16 cellular contexts compared by ENCODE assay signal in genomic region chr1:162861101-162861500, GRCh38. TPM values are rescaled to one million over a fixed set of nuclear protein-coding genes. Genes with fewer than 3 reads are reported as not detected.
DNase-seq lines count a peak whose midpoint lies in the region; ATAC-seq and TF ChIP-seq lines count a peak whose summit lies in the region.
"Had no signal": no experiment of that assay in that cellular context is flagged by ENCODE, and none has a peak within 500 bp of the region (broad histone marks: within the 10 kb centered on the region; RNA-seq: fewer than 3 reads in every experiment).

A gene with protein sequence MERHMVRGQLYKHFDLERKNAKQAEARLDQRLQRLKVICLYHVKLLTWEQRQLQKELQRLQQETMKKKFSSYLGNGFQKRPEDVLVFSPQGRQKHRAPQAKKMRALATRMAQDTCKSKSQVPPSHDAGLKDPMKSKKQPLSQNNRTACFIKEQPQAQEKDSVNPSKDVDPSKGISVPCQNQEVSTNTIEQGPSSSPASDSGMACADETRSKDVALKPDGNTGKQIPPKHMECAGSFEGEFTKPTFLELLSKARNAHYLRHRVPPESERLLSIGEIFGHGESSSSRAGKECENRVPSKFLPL (minus strand): TSS chr1:162861175. CDS start chr1:162859646, 1,529 bp downstream.

- H3K4me1 ChIP-seq in mesodermal cell (ENCODE audit: control insufficient read depth, insufficient read depth, low read length, poor library complexity, severe bottlenecking): no peaks in the 10 kb centered on the region
- H3K4me1 ChIP-seq in thyroid gland: peaks cover 6 to 17% of the 10 kb centered on the region in 2 donors

- H3K27ac ChIP-seq in mesodermal cell (ENCODE audit: low read depth, low read length, severe bottlenecking) (peak within 1 kb of the TSS; percentile 32), thyroid gland (peak within 1 kb of the TSS in 2 of 3 donors; percentile 31 to 42)
- H3K27ac ChIP-seq: C4-2B, HL-60 had no signal

- H3K27me3 Mint-ChIP-seq in WTC11 (ENCODE audit: low read depth): no peaks in the 10 kb centered on the region

- CTCF ChIA-PET in WTC11 (lab: Charles Lee): interaction anchor here (0.8 to 2.6 kb wide), 7 partner anchors 12 to 341 kb away, joined by 3 to 12 read pairs (median 5); partner anchors contain the start of genes RGS4 and RGS5

- H3K9me3 ChIP-seq in mesodermal cell (ENCODE audit: control insufficient read depth, low read length): no peaks in the 10 kb centered on the region
- H3K9me3 ChIP-seq in thyroid gland: no peaks in the 10 kb centered on the region
- H3K9me3 ChIP-seq: mucosa of descending colon had no signal

- 73 to 83% methylated on average over 1 to 2 of the region's 4 CpGs for WGBS in mesodermal cell (ENCODE audit: insufficient coverage in 2 of 2), 2 experiments
- WGBS in thyroid gland, 2 donors: 20 to 25% methylated on average over 4 of the region's 4 CpGs

- no peaks in the 10 kb centered on the region for H3K27me3 ChIP-seq in thyroid gland

- peak; percentile 83 for ATAC-seq in WTC11
- ATAC-seq in GM18873 (IDR thresholded peaks at IDR 0.05; ENCODE audit: low FRiP score, unreplicated experiment): no peak
- ATAC-seq in HG02981 (IDR thresholded peaks at IDR 0.05; ENCODE audit: unreplicated experiment): no peak
- ATAC-seq: mucosa of descending colon; stimulated activated memory B cell treated with anti-CD40 and anti-IgM and Interleukin-4, amounts not matched to agents 10 μg/mL and 1 μg/mL and 100 μg/mL, for 72 hours had no signal

- DNase-seq in WTC11 (ENCODE audit: low spot score) (no peak), fibroblast of pulmonary artery (ENCODE audit: low read depth) (peak; percentile 26), thyroid gland (peak; percentile 47 to 51), posterior vena cava (ENCODE audit: low spot score) (no peak), SW 1271 (lab: John Stamatoyannopoulos, UW) (no peak)
- DNase-seq: activated naive CD4-positive, alpha-beta T cell treated with anti-CD3 and anti-CD28 coated beads for 36 hours; mucosa of descending colon; NCI-H2107; stimulated activated CD4-positive, alpha-beta T cell treated with anti-CD3 and anti-CD28 coated beads, Interleukin-4, amount 100 ng/mL, for 24 hours had no signal

- no peak for TF ChIP-seq POLR2A in thyroid gland (IDR thresholded peaks at IDR 0.05)

- H3K27ac Mint-ChIP-seq in WTC11: no peak within 1 kb of the TSS
- H3K27ac Mint-ChIP-seq: activated naive CD4-positive, alpha-beta T cell treated with anti-CD3 and anti-CD28 coated beads for 36 hours; stimulated activated memory B cell treated with anti-CD40 and anti-IgM and Interleukin-4, amounts not matched to agents 10 μg/mL and 1 μg/mL and 100 μg/mL, for 72 hours had no signal

- H3K4me3 ChIP-seq in fibroblast of pulmonary artery (replicated peaks; ENCODE audit: low read depth, low read length) (no peak within 1 kb of the TSS), mesodermal cell (ENCODE audit: extremely low read depth, insufficient read depth, low read length, poor library complexity, severe bottlenecking) (no peak within 1 kb of the TSS), thyroid gland (replicated peaks in 1 of 3) (no peak within 1 kb of the TSS)
- H3K4me3 ChIP-seq: mucosa of descending colon had no signal

- H3K4me3 Mint-ChIP-seq in WTC11: no peak within 1 kb of the TSS
- H3K4me3 Mint-ChIP-seq: activated naive CD4-positive, alpha-beta T cell treated with anti-CD3 and anti-CD28 coated beads for 36 hours; stimulated activated memory B cell treated with anti-CD40 and anti-IgM and Interleukin-4, amounts not matched to agents 10 μg/mL and 1 μg/mL and 100 μg/mL, for 72 hours had no signal

- intact Hi-C loops in thyroid gland (cut with DNase I) (no loop called here), posterior vena cava (cut with DNase I) (no loop called here)

- TF ChIP-seq CTCF in WTC11 (IDR thresholded peaks at IDR 0.05): no peak
- TF ChIP-seq CTCF in fibroblast of pulmonary artery (IDR thresholded peaks at IDR 0.05; ENCODE audit: low read length, missing control alignments): no peak
- TF ChIP-seq CTCF in thyroid gland (IDR thresholded peaks at IDR 0.05): no peak

- peaks cover 3% of the 10 kb centered on the region; the same call in 1 of the 2 replicates for H3K9me3 Mint-ChIP-seq in WTC11
- H3K9me3 Mint-ChIP-seq: stimulated activated memory B cell treated with anti-CD40 and anti-IgM and Interleukin-4, amounts not matched to agents 10 μg/mL and 1 μg/mL and 100 μg/mL, for 72 hours had no signal

- H3K36me3 ChIP-seq in mesodermal cell (ENCODE audit: control insufficient read depth, insufficient read depth, low read length) (no peaks in the 10 kb centered on the region), thyroid gland (no peaks in the 10 kb centered on the region)

- H3K36me3 Mint-ChIP-seq in WTC11: no peaks in the 10 kb centered on the region
- H3K36me3 Mint-ChIP-seq: stimulated activated memory B cell treated with anti-CD40 and anti-IgM and Interleukin-4, amounts not matched to agents 10 μg/mL and 1 μg/mL and 100 μg/mL, for 72 hours had no signal

- H3K4me1 Mint-ChIP-seq in WTC11: no peaks in the 10 kb centered on the region; the same call in 1 of the 2 replicates
- H3K4me1 Mint-ChIP-seq: stimulated activated memory B cell treated with anti-CD40 and anti-IgM and Interleukin-4, amounts not matched to agents 10 μg/mL and 1 μg/mL and 100 μg/mL, for 72 hours had no signal

- POLR2A ChIA-PET in WTC11 (lab: Charles Lee): no interaction called here

TF ChIP-seq in WTC11, 78 proteins besides CTCF, POLR2A, EP300 and RAD21:
- TF ChIP-seq ZNF416 (CRISPR knock-in tag; IDR thresholded peaks at IDR 0.05): no peak
- TF ChIP-seq TEAD4 (CRISPR knock-in tag; IDR thresholded peaks at IDR 0.05): no peak
- no peak for TF ChIP-seq HMGXB4 (CRISPR knock-in tag; IDR thresholded peaks at IDR 0.05)
- TF ChIP-seq JUN (CRISPR knock-in tag; IDR thresholded peaks at IDR 0.05): no peak
- TF ChIP-seq AR (CRISPR knock-in tag; IDR thresholded peaks at IDR 0.05): no peak
- TF ChIP-seq, protein P1, sequence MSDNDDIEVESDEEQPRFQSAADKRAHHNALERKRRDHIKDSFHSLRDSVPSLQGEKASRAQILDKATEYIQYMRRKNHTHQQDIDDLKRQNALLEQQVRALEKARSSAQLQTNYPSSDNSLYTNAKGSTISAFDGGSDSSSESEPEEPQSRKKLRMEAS (CRISPR knock-in tag; IDR thresholded peaks at IDR 0.05): no peak
- TF ChIP-seq HMGA2 (CRISPR knock-in tag; IDR thresholded peaks at IDR 0.05): no peak
- TF ChIP-seq GABPB1 (CRISPR knock-in tag; IDR thresholded peaks at IDR 0.05): no peak
- no peak for TF ChIP-seq MYBL2 (CRISPR knock-in tag; IDR thresholded peaks at IDR 0.05)
- TF ChIP-seq ESRRA (CRISPR knock-in tag; IDR thresholded peaks at IDR 0.05; ENCODE audit: borderline replicate concordance): no peak
- no peak for TF ChIP-seq ELF4 (CRISPR knock-in tag; IDR thresholded peaks at IDR 0.05; ENCODE audit: low read depth)
- TF ChIP-seq ZNF121 (CRISPR knock-in tag; IDR thresholded peaks at IDR 0.05): no peak
- no peak for TF ChIP-seq ZNF317 (CRISPR knock-in tag; IDR thresholded peaks at IDR 0.05; ENCODE audit: borderline replicate concordance, low read depth)

RNA-seq across cellular contexts. Expression of the gene that starts here (rescaled TPM):
- total RNA-seq in WTC11 (2021) (not detected in 3 replicates), thyroid gland (under 1 TPM in 2 of 4 donors, not detected in 2; 0.40 to 0.89 TPM), posterior vena cava (under 1 TPM; 0.19 to 0.37 TPM)
- not detected for polyA plus RNA-seq in mesodermal cell (2013, experiment 1 of 2)
- polyA plus RNA-seq in mesodermal cell (2013, experiment 2 of 2): not detected
- total RNA-seq: activated naive CD4-positive, alpha-beta T cell treated with anti-CD3 and anti-CD28 coated beads for 36 hours; epithelial cell of proximal tubule; mucosa of descending colon had no signal

Comparison
In these comparisons a context has a peak if more than half of its experiments do, and no peak if none do; other contexts are left out.
1. Peak in ATAC-seq in WTC11; RNA of the gene not detected or under 1 TPM.
2. Peak in DNase-seq and H3K27ac ChIP-seq in thyroid gland; RNA of the gene not detected or under 1 TPM.